Comparison of ENCODE assay signal across 19 cellular contexts in genomic region chr2:61451178-61451577, GRCh38. TPM values are rescaled to one million over a fixed set of nuclear protein-coding genes. Genes with fewer than 3 reads are reported as not detected.
A peak's percentile ranks its signal among the peaks of the same experiment; 100 is the strongest.
DNase-seq lines count a peak whose midpoint lies in the region; ATAC-seq and TF ChIP-seq lines count a peak whose summit lies in the region.
"Had no signal": no experiment of that assay in that cellular context is flagged by ENCODE, and none has a peak within 500 bp of the region (broad histone marks: within the 10 kb centered on the region; RNA-seq: fewer than 3 reads in every experiment).

No MANE protein-coding gene starts in this region.

- no peak for DNase-seq in activated CD4-positive, alpha-beta T cell treated with anti-CD3 and anti-CD28 coated beads, Interleukin-2, amount 10 ng/mL, durations not matched to agents 7 days and 5 days
- no peak for DNase-seq in activated CD4-positive, alpha-beta T cell treated with anti-CD3 and anti-CD28 coated beads, Interleukin-2, amount 50 U/mL, for 48 hours
- DNase-seq in natural killer cell: no peak
- DNase-seq in natural killer cell treated with Interleukin-12 subunit alpha and Interleukin-12 subunit beta and Interleukin-15 and Interleukin-18, amount 100 ng/mL, for 72 hours (ENCODE audit: low spot score): no peak
- peak; percentile 7 for DNase-seq in endodermal cell
- no peak for DNase-seq in stimulated activated naive B cell treated with anti-CD40 and anti-IgM and Interleukin-4, amounts not matched to agents 10 μg/mL and 1 μg/mL and 100 μg/mL, for 72 hours
- no peak for DNase-seq in NCI-H748 treated with DMSO at 0.1 percent for 48 hours (lab: John Stamatoyannopoulos, UW)
- DNase-seq in NCI-H2171 (lab: John Stamatoyannopoulos, UW): no peak
- DNase-seq: CD4-positive, alpha-beta T cell; DMS 273 treated with DMSO at 0.1 percent for 48 hours; DMS79; GF-D8; GM23248; H7; HCEC 1CT had no signal

- no peaks in the 10 kb centered on the region for H3K27me3 Mint-ChIP-seq in activated CD4-positive, alpha-beta T cell treated with anti-CD3 and anti-CD28 coated beads, Interleukin-2, amount 10 ng/mL, durations not matched to agents 7 days and 5 days
- H3K27me3 Mint-ChIP-seq in natural killer cell (ENCODE audit: low read depth in 2 of 2) (no peaks in the 10 kb centered on the region), endodermal cell (ENCODE audit: insufficient read depth) (no peaks in the 10 kb centered on the region)
- H3K27me3 Mint-ChIP-seq in natural killer cell treated with Interleukin-12 subunit alpha and Interleukin-12 subunit beta and Interleukin-15 and Interleukin-18, amount 100 ng/mL, for 72 hours: no peaks in the 10 kb centered on the region
- no peaks in the 10 kb centered on the region for H3K27me3 Mint-ChIP-seq in stimulated activated naive B cell treated with anti-CD40 and anti-IgM and Interleukin-4, amounts not matched to agents 10 μg/mL and 1 μg/mL and 100 μg/mL, for 72 hours
- H3K27me3 Mint-ChIP-seq: B cell; CD4-positive, alpha-beta T cell had no signal

- H3K9me3 Mint-ChIP-seq in activated CD4-positive, alpha-beta T cell treated with anti-CD3 and anti-CD28 coated beads, Interleukin-2, amount 10 ng/mL, durations not matched to agents 7 days and 5 days: peaks cover 2% of the 10 kb centered on the region
- H3K9me3 Mint-ChIP-seq in natural killer cell (no peaks in the 10 kb centered on the region), endodermal cell (peaks cover 6% of the 10 kb centered on the region)
- H3K9me3 Mint-ChIP-seq in natural killer cell treated with Interleukin-12 subunit alpha and Interleukin-12 subunit beta and Interleukin-15 and Interleukin-18, amount 100 ng/mL, for 72 hours: no peaks in the 10 kb centered on the region
- H3K9me3 Mint-ChIP-seq in stimulated activated naive B cell treated with anti-CD40 and anti-IgM and Interleukin-4, amounts not matched to agents 10 μg/mL and 1 μg/mL and 100 μg/mL, for 72 hours: no peaks in the 10 kb centered on the region
- H3K9me3 Mint-ChIP-seq: CD4-positive, alpha-beta T cell had no signal

- WGBS in endodermal cell (ENCODE audit: insufficient coverage in 1 of 2, insufficient read length in 1 of 2), 2 experiments: 96 to 97% methylated on average over 8 of the region's 9 CpGs

- H3K27ac ChIP-seq in endodermal cell (ENCODE audit: low read depth, low read length): no peak overlapping the region
- H3K27ac ChIP-seq: 22Rv1, BLaER1, C4-2B, GM23248 had no signal

- no peak overlapping the region for H3K9ac ChIP-seq in endodermal cell (ENCODE audit: extremely low read depth, low read length, poor library complexity, severe bottlenecking)
- H3K9ac ChIP-seq: BLaER1, GM23248 had no signal

- POLR2A ChIA-PET in activated CD4-positive, alpha-beta T cell treated with anti-CD3 and anti-CD28 coated beads, Interleukin-2, amount 10 ng/mL, durations not matched to agents 7 days and 5 days (lab: Charles Lee): interaction anchor here (0.7 kb wide), 1 partner anchor 16 kb away, joined by 3 read pairs; no protein-coding TSS in a partner anchor

- H3K4me1 ChIP-seq in endodermal cell (ENCODE audit: control insufficient read depth, insufficient read depth, low read length): no peaks in the 10 kb centered on the region

- no peak overlapping the region for H3K4me3 Mint-ChIP-seq in activated CD4-positive, alpha-beta T cell treated with anti-CD3 and anti-CD28 coated beads, Interleukin-2, amount 10 ng/mL, durations not matched to agents 7 days and 5 days
- H3K4me3 Mint-ChIP-seq in natural killer cell: peak overlapping the region; percentile 31
- H3K4me3 Mint-ChIP-seq in natural killer cell treated with Interleukin-12 subunit alpha and Interleukin-12 subunit beta and Interleukin-15 and Interleukin-18, amount 100 ng/mL, for 72 hours: no peak overlapping the region
- H3K4me3 Mint-ChIP-seq in endodermal cell: no peak overlapping the region
- no peak overlapping the region for H3K4me3 Mint-ChIP-seq in stimulated activated naive B cell treated with anti-CD40 and anti-IgM and Interleukin-4, amounts not matched to agents 10 μg/mL and 1 μg/mL and 100 μg/mL, for 72 hours
- H3K4me3 Mint-ChIP-seq: B cell; CD4-positive, alpha-beta T cell had no signal

- intact Hi-C loops in natural killer cell (cut with micrococcal nuclease): no loop called here

- peaks cover 16% of the 10 kb centered on the region for H3K4me1 Mint-ChIP-seq in activated CD4-positive, alpha-beta T cell treated with anti-CD3 and anti-CD28 coated beads, Interleukin-2, amount 10 ng/mL, durations not matched to agents 7 days and 5 days
- peaks cover 44 to 53% of the 10 kb centered on the region in 2 donors for H3K4me1 Mint-ChIP-seq in natural killer cell
- peaks cover 15 to 26% of the 10 kb centered on the region in 2 donors for H3K4me1 Mint-ChIP-seq in natural killer cell treated with Interleukin-12 subunit alpha and Interleukin-12 subunit beta and Interleukin-15 and Interleukin-18, amount 100 ng/mL, for 72 hours (ENCODE audit: low read depth in 2 of 2)
- H3K4me1 Mint-ChIP-seq in endodermal cell: no peaks in the 10 kb centered on the region
- H3K4me1 Mint-ChIP-seq in stimulated activated naive B cell treated with anti-CD40 and anti-IgM and Interleukin-4, amounts not matched to agents 10 μg/mL and 1 μg/mL and 100 μg/mL, for 72 hours: peaks cover 13 to 57% of the 10 kb centered on the region in 2 donors

- peaks cover 11% of the 10 kb centered on the region for H3K36me3 ChIP-seq in endodermal cell (ENCODE audit: control insufficient read depth, insufficient read depth, low read length)

- peaks cover 28% of the 10 kb centered on the region for H3K36me3 Mint-ChIP-seq in activated CD4-positive, alpha-beta T cell treated with anti-CD3 and anti-CD28 coated beads, Interleukin-2, amount 10 ng/mL, durations not matched to agents 7 days and 5 days (ENCODE audit: low read depth)
- H3K36me3 Mint-ChIP-seq in natural killer cell (no peaks in the 10 kb centered on the region), endodermal cell (ENCODE audit: low read depth) (peaks cover 38% of the 10 kb centered on the region)
- no peaks in the 10 kb centered on the region for H3K36me3 Mint-ChIP-seq in natural killer cell treated with Interleukin-12 subunit alpha and Interleukin-12 subunit beta and Interleukin-15 and Interleukin-18, amount 100 ng/mL, for 72 hours
- peaks cover 13 to 26% of the 10 kb centered on the region in 2 donors for H3K36me3 Mint-ChIP-seq in stimulated activated naive B cell treated with anti-CD40 and anti-IgM and Interleukin-4, amounts not matched to agents 10 μg/mL and 1 μg/mL and 100 μg/mL, for 72 hours

- CTCF ChIA-PET in activated CD4-positive, alpha-beta T cell treated with anti-CD3 and anti-CD28 coated beads, Interleukin-2, amount 10 ng/mL, durations not matched to agents 7 days and 5 days (lab: Charles Lee): interaction anchor here (0.6 to 1.2 kb wide), 3 partner anchors 14 to 296 kb away, joined by 3 to 4 read pairs (median 3); no protein-coding TSS in a partner anchor

- peak overlapping the region; percentile 31 for H3K27ac Mint-ChIP-seq in activated CD4-positive, alpha-beta T cell treated with anti-CD3 and anti-CD28 coated beads, Interleukin-2, amount 10 ng/mL, durations not matched to agents 7 days and 5 days
- H3K27ac Mint-ChIP-seq in natural killer cell: peak overlapping the region in 1 of 2 donors; percentile 45
- H3K27ac Mint-ChIP-seq in natural killer cell treated with Interleukin-12 subunit alpha and Interleukin-12 subunit beta and Interleukin-15 and Interleukin-18, amount 100 ng/mL, for 72 hours: no peak overlapping the region
- no peak overlapping the region for H3K27ac Mint-ChIP-seq in endodermal cell
- peak overlapping the region; percentile 77 for H3K27ac Mint-ChIP-seq in stimulated activated naive B cell treated with anti-CD40 and anti-IgM and Interleukin-4, amounts not matched to agents 10 μg/mL and 1 μg/mL and 100 μg/mL, for 72 hours
- H3K27ac Mint-ChIP-seq: B cell; CD4-positive, alpha-beta T cell had no signal

- H3K4me3 ChIP-seq in endodermal cell (ENCODE audit: low read length): no peak overlapping the region
- H3K4me3 ChIP-seq: BLaER1, GM23248 had no signal

- H3K27me3 ChIP-seq in endodermal cell (ENCODE audit: control insufficient read depth, insufficient read depth, low read length, poor library complexity, severe bottlenecking): no peaks in the 10 kb centered on the region
- H3K27me3 ChIP-seq: BLaER1 had no signal

- no peak for ATAC-seq in natural killer cell
- no peak for ATAC-seq in natural killer cell treated with Interleukin-12 subunit alpha and Interleukin-12 subunit beta and Interleukin-15 and Interleukin-18, amount 100 ng/mL, for 72 hours
- no peak for ATAC-seq in stimulated activated naive B cell treated with anti-CD40 and anti-IgM and Interleukin-4, amounts not matched to agents 10 μg/mL and 1 μg/mL and 100 μg/mL, for 72 hours (replicated peaks)

- H3K9me3 ChIP-seq in endodermal cell (ENCODE audit: control insufficient read depth, low read length): no peaks in the 10 kb centered on the region

- TF ChIP-seq CTCF in natural killer cell (IDR thresholded peaks at IDR 0.05): no peak
- no peak for TF ChIP-seq CTCF in endodermal cell (conservative IDR thresholded peaks at IDR 0.05)

RNA-seq across cellular contexts. Expression of gene USP34, which starts 19.7 kb away (rescaled TPM):
- total RNA-seq in activated CD4-positive, alpha-beta T cell treated with anti-CD3 and anti-CD28 coated beads, Interleukin-2, amount 10 ng/mL, durations not matched to agents 7 days and 5 days: 10 to 100 TPM; 89.8 to 95.6 TPM
- total RNA-seq in natural killer cell (100 to 1,000 TPM; 184 to 204 (median 199) TPM), endodermal cell (100 to 1,000 TPM; 105 to 120 TPM)
- total RNA-seq in natural killer cell treated with Interleukin-12 subunit alpha and Interleukin-12 subunit beta and Interleukin-15 and Interleukin-18, amount 100 ng/mL, for 72 hours: 100 to 1,000 TPM in 1 of 2 donors, 10 to 100 TPM in 1; 92.3 to 125 TPM
- polyA plus RNA-seq in endodermal cell (2013, experiment 1 of 2): 66.8 TPM
- polyA plus RNA-seq in endodermal cell (2013, experiment 2 of 2): 68.2 TPM

Comparison
In these comparisons a context has a peak if more than half of its experiments do, and no peak if none do; other contexts are left out.
1. H3K27ac Mint-ChIP-seq: peak in activated CD4-positive, alpha-beta T cell treated with anti-CD3 and anti-CD28 coated beads, Interleukin-2, amount 10 ng/mL, durations not matched to agents 7 days and 5 days (single experiment) and stimulated activated naive B cell treated with anti-CD40 and anti-IgM and Interleukin-4, amounts not matched to agents 10 μg/mL and 1 μg/mL and 100 μg/mL, for 72 hours (single experiment); none in natural killer cell treated with Interleukin-12 subunit alpha and Interleukin-12 subunit beta and Interleukin-15 and Interleukin-18, amount 100 ng/mL, for 72 hours (0 of 2) and endodermal cell (single experiment).